Comparison of ENCODE assay signal across 3 cellular contexts in genomic region chr20:55533601-55534000, GRCh38.
"Had no signal": no experiment of that assay in that cellular context is flagged by ENCODE, and none has a peak within 500 bp of the region (broad histone marks: within the 10 kb centered on the region; RNA-seq: fewer than 3 reads in every experiment).

No MANE protein-coding gene starts in this region.

- DNase-seq: GDM1, GF-D8 had no signal

- ATAC-seq: GM12878 had no signal

- H3K4me3 ChIP-seq: GM12878 had no signal
